ENCODE assay signal across 22 cellular contexts in the genomic region with DNA sequence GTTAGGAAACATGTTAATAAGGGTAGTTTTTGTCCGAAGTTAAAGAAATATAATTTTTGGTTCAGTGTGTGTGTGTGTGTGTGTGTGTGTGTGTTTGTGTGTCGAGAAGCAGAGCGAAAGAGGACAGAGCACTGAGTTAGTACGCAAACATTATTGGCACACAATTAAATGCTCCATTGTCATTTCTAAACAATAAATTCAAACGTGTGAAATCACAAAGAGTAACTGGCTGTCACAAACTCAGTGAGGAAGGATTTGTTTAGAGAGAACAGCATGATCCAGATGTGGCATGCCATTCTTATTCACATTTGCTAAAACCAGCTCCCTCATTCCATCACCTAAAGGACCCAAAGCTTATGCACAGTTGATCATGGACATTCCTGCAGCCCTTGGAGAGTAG.
"Had no signal": no experiment of that assay in that cellular context is flagged by ENCODE, and none has a peak within 500 bp of the region (broad histone marks: within the 10 kb centered on the region; RNA-seq: fewer than 3 reads in every experiment).

No MANE protein-coding gene starts in this region.

- H3K36me3 Mint-ChIP-seq: activated naive CD4-positive, alpha-beta T cell treated with anti-CD3 and anti-CD28 coated beads, Interleukin-2, amount 50 U/mL, for 24 hours; WTC11 had no signal

- H3K4me3 ChIP-seq: ascending aorta, body of pancreas, MG63, Peyer's patch had no signal

- H3K27ac ChIP-seq: ascending aorta, body of pancreas, Peyer's patch had no signal

- H3K27me3 Mint-ChIP-seq: activated naive CD4-positive, alpha-beta T cell treated with anti-CD3 and anti-CD28 coated beads, Interleukin-2, amount 50 U/mL, for 24 hours had no signal

- H3K4me1 Mint-ChIP-seq: activated naive CD4-positive, alpha-beta T cell treated with anti-CD3 and anti-CD28 coated beads, Interleukin-2, amount 50 U/mL, for 24 hours had no signal

- H3K9me3 Mint-ChIP-seq: T-helper 1 cell treated with Interleukin-12 subunit alpha and Interleukin-12 subunit beta and Interleukin-4 antibody, amounts not matched to agents 30 μg/mL and 1 μg/mL, for 36 hours; WTC11 had no signal

- H3K27ac Mint-ChIP-seq: activated CD8-positive, alpha-beta T cell treated with anti-CD3 and anti-CD28 coated beads, Interleukin-2, amount 10 ng/mL, durations not matched to agents 7 days and 5 days; activated naive CD4-positive, alpha-beta T cell treated with anti-CD3 and anti-CD28 coated beads, Interleukin-2, amount 50 U/mL, for 24 hours; T-helper 1 cell treated with Interleukin-12 subunit alpha and Interleukin-12 subunit beta and Interleukin-4 antibody, amounts not matched to agents 30 μg/mL and 1 μg/mL, for 36 hours; WTC11 had no signal

- H3K4me1 ChIP-seq: ascending aorta, body of pancreas, Peyer's patch had no signal

- DNase-seq: activated CD4-positive, alpha-beta T cell treated with anti-CD3 and anti-CD28 coated beads for 48 hours; activated CD4-positive, alpha-beta T cell treated with anti-CD3 and anti-CD28 coated beads, Interleukin-2, amount 50 U/mL, for 4 hours; activated CD4-positive, CD25-positive, alpha-beta regulatory T cell treated with anti-CD3 and anti-CD28 coated beads, Interleukin-2, amount 50 U/mL, for 72 hours; activated CD8-positive, alpha-beta memory T cell treated with anti-CD3 and anti-CD28 coated beads, Interleukin-2, amount 50 U/mL, for 48 hours; activated CD8-positive, alpha-beta T cell treated with anti-CD3 and anti-CD28 coated beads, Interleukin-2, amount 10 ng/mL, durations not matched to agents 7 days and 5 days; activated T-cell treated with anti-CD3 and anti-CD28 coated beads, Interleukin-2, amount 50 U/mL, for 1 hour; body of pancreas; MG63; MV-4-11; NCI-H1092 treated with DMSO at 0.1 percent for 48 hours; NCI-H1417 treated with DMSO at 0.1 percent for 48 hours; NCI-H1694; NCI-H2029; NCI-H2107; NCI-H345; NCI-H510A treated with DMSO at 0.1 percent for 48 hours; Peyer's patch; SHP77 treated with DMSO at 0.1 percent for 48 hours had no signal

- H3K36me3 ChIP-seq: ascending aorta, MG63, Peyer's patch had no signal

- ATAC-seq: activated CD8-positive, alpha-beta T cell treated with anti-CD3 and anti-CD28 coated beads, Interleukin-2, amount 10 ng/mL, durations not matched to agents 7 days and 5 days; body of pancreas; WTC11 had no signal

- H3K4me3 Mint-ChIP-seq: activated CD8-positive, alpha-beta T cell treated with anti-CD3 and anti-CD28 coated beads, Interleukin-2, amount 10 ng/mL, durations not matched to agents 7 days and 5 days; activated naive CD4-positive, alpha-beta T cell treated with anti-CD3 and anti-CD28 coated beads, Interleukin-2, amount 50 U/mL, for 24 hours; T-helper 1 cell treated with Interleukin-12 subunit alpha and Interleukin-12 subunit beta and Interleukin-4 antibody, amounts not matched to agents 30 μg/mL and 1 μg/mL, for 36 hours; WTC11 had no signal

- H3K27me3 ChIP-seq: ascending aorta, body of pancreas, MG63, Peyer's patch had no signal

- H3K9me3 ChIP-seq: ascending aorta, body of pancreas, MG63, Peyer's patch had no signal
